22 cellular contexts compared by ENCODE assay signal in genomic region chr7:1866601-1867000, GRCh38.
"Had no signal": no experiment of that assay in that cellular context is flagged by ENCODE, and none has a peak within 500 bp of the region (broad histone marks: within the 10 kb centered on the region; RNA-seq: fewer than 3 reads in every experiment).

No MANE protein-coding gene starts in this region.

- ATAC-seq: foreskin keratinocyte; heart left ventricle; natural killer cell treated with Interleukin-12 subunit alpha and Interleukin-12 subunit beta and Interleukin-15 and Interleukin-18, amount 100 ng/mL, for 72 hours; sciatic nerve; stimulated activated naive B cell treated with anti-CD40 and anti-IgM and Interleukin-4, amounts not matched to agents 10 μg/mL and 1 μg/mL and 100 μg/mL, for 72 hours; stimulated activated naive CD8-positive, alpha-beta T cell treated with anti-CD3 and anti-CD28 coated beads, Interleukin-15, amount 100 ng/mL, for 72 hours had no signal

- FAIRE-seq: endothelial cell of umbilical vein had no signal

- H3K4me1 ChIP-seq: colonic mucosa, foreskin keratinocyte, heart left ventricle, psoas muscle, transverse colon had no signal

- H3K9me3 ChIP-seq: colonic mucosa, heart left ventricle, neutrophil, psoas muscle, spleen, thoracic aorta, transverse colon had no signal

- H3K4me3 ChIP-seq: colonic mucosa, heart left ventricle, psoas muscle, spleen, thoracic aorta, transverse colon had no signal

- H3K36me3 ChIP-seq: colonic mucosa, heart left ventricle, neutrophil, thoracic aorta, transverse colon had no signal

- H3K27ac ChIP-seq: colonic mucosa, foreskin keratinocyte, heart left ventricle, neutrophil, psoas muscle, spleen, thoracic aorta, transverse colon had no signal

- H3K27me3 ChIP-seq: colonic mucosa, foreskin keratinocyte, heart left ventricle, neutrophil, spleen, transverse colon had no signal

- DNase-seq: colonic mucosa; dermis blood vessel endothelial cell; endodermal cell; erythroblast; foreskin keratinocyte; heart left ventricle; hippocampal formation; kidney glomerular epithelial cell; mammary epithelial cell; psoas muscle; spleen; stimulated activated CD4-positive, alpha-beta T cell treated with anti-CD3 and anti-CD28 coated beads, Interleukin-15, amount 100 ng/mL, for 24 hours; stimulated activated CD4-positive, alpha-beta T cell treated with anti-CD3 and anti-CD28 coated beads, Interleukin-1b, Interleukin-23, amount 100 ng/mL, for 48 hours; stimulated activated CD4-positive, alpha-beta T cell treated with anti-CD3 and anti-CD28 coated beads, Interleukin-4, amount 100 ng/mL, for 24 hours; stimulated activated naive B cell treated with anti-CD40 and anti-IgM and Interleukin-4, amounts not matched to agents 10 μg/mL and 1 μg/mL and 100 μg/mL, for 72 hours; stimulated activated naive CD8-positive, alpha-beta T cell treated with anti-CD3 and anti-CD28 coated beads, Interleukin-15, amount 100 ng/mL, for 72 hours; transverse colon had no signal
